Comparison of ENCODE assay signal across 1 cellular context in the genomic region with DNA sequence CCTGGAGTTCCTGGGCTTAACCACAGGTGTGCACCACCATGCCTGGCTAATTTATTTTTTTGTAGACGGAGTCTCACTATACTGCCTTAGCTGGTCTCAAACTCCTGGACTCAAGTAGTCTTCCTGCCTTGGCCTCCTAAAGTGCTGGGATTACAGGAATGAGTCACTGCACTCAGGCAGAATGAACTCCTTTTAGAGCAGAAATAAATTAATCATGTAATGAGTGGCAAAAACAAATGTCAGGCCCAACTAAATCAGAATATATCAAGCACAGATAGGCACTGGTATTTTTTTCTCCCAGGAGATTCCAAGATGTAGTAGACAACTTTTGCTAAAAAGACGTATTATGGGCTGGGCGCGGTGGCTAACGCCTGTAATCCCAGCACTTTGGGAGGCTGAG.
TF ChIP-seq lines count a peak whose summit lies in the region.

No MANE protein-coding gene starts in this region.

TF ChIP-seq in HCT116, 20 proteins besides CTCF, POLR2A, EP300 and RAD21:
- TF ChIP-seq JUND (IDR thresholded peaks at IDR 0.05) (no peak), TCF7L2 (IDR thresholded peaks at IDR 0.05; ENCODE audit: borderline replicate concordance, extremely low read depth, insufficient read depth, insufficient read length) (no peak), SRF (IDR thresholded peaks at IDR 0.05; ENCODE audit: low read depth) (no peak), CBX3 (IDR thresholded peaks at IDR 0.05; ENCODE audit: low read depth) (no peak), CEBPB (IDR thresholded peaks at IDR 0.05; ENCODE audit: low read depth) (no peak), ZNF274 (IDR thresholded peaks at IDR 0.05; ENCODE audit: low read depth, low read length) (no peak), SP1 (IDR thresholded peaks at IDR 0.05; ENCODE audit: low read depth) (no peak), YY1 (IDR thresholded peaks at IDR 0.05; ENCODE audit: extremely low read depth, insufficient replicate concordance, low read depth, low read length) (no peak)
- TF ChIP-seq, protein P1, sequence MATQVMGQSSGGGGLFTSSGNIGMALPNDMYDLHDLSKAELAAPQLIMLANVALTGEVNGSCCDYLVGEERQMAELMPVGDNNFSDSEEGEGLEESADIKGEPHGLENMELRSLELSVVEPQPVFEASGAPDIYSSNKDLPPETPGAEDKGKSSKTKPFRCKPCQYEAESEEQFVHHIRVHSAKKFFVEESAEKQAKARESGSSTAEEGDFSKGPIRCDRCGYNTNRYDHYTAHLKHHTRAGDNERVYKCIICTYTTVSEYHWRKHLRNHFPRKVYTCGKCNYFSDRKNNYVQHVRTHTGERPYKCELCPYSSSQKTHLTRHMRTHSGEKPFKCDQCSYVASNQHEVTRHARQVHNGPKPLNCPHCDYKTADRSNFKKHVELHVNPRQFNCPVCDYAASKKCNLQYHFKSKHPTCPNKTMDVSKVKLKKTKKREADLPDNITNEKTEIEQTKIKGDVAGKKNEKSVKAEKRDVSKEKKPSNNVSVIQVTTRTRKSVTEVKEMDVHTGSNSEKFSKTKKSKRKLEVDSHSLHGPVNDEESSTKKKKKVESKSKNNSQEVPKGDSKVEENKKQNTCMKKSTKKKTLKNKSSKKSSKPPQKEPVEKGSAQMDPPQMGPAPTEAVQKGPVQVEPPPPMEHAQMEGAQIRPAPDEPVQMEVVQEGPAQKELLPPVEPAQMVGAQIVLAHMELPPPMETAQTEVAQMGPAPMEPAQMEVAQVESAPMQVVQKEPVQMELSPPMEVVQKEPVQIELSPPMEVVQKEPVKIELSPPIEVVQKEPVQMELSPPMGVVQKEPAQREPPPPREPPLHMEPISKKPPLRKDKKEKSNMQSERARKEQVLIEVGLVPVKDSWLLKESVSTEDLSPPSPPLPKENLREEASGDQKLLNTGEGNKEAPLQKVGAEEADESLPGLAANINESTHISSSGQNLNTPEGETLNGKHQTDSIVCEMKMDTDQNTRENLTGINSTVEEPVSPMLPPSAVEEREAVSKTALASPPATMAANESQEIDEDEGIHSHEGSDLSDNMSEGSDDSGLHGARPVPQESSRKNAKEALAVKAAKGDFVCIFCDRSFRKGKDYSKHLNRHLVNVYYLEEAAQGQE (IDR thresholded peaks at IDR 0.05; ENCODE audit: low read depth): no peak
- TF ChIP-seq, protein P2, sequence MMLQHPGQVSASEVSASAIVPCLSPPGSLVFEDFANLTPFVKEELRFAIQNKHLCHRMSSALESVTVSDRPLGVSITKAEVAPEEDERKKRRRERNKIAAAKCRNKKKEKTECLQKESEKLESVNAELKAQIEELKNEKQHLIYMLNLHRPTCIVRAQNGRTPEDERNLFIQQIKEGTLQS (IDR thresholded peaks at IDR 0.05): no peak
- TF ChIP-seq, protein P3, sequence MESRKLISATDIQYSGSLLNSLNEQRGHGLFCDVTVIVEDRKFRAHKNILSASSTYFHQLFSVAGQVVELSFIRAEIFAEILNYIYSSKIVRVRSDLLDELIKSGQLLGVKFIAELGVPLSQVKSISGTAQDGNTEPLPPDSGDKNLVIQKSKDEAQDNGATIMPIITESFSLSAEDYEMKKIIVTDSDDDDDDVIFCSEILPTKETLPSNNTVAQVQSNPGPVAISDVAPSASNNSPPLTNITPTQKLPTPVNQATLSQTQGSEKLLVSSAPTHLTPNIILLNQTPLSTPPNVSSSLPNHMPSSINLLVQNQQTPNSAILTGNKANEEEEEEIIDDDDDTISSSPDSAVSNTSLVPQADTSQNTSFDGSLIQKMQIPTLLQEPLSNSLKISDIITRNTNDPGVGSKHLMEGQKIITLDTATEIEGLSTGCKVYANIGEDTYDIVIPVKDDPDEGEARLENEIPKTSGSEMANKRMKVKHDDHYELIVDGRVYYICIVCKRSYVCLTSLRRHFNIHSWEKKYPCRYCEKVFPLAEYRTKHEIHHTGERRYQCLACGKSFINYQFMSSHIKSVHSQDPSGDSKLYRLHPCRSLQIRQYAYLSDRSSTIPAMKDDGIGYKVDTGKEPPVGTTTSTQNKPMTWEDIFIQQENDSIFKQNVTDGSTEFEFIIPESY (IDR thresholded peaks at IDR 0.05; ENCODE audit: extremely low read depth, insufficient replicate concordance, low read length): no peak
- TF ChIP-seq, protein P4, sequence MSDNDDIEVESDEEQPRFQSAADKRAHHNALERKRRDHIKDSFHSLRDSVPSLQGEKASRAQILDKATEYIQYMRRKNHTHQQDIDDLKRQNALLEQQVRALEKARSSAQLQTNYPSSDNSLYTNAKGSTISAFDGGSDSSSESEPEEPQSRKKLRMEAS (IDR thresholded peaks at IDR 0.05): no peak
TF ChIP-seq in HCT116: peak in this region for 0.
